Comparison of ENCODE assay signal across 8 cellular contexts in the genomic region with DNA sequence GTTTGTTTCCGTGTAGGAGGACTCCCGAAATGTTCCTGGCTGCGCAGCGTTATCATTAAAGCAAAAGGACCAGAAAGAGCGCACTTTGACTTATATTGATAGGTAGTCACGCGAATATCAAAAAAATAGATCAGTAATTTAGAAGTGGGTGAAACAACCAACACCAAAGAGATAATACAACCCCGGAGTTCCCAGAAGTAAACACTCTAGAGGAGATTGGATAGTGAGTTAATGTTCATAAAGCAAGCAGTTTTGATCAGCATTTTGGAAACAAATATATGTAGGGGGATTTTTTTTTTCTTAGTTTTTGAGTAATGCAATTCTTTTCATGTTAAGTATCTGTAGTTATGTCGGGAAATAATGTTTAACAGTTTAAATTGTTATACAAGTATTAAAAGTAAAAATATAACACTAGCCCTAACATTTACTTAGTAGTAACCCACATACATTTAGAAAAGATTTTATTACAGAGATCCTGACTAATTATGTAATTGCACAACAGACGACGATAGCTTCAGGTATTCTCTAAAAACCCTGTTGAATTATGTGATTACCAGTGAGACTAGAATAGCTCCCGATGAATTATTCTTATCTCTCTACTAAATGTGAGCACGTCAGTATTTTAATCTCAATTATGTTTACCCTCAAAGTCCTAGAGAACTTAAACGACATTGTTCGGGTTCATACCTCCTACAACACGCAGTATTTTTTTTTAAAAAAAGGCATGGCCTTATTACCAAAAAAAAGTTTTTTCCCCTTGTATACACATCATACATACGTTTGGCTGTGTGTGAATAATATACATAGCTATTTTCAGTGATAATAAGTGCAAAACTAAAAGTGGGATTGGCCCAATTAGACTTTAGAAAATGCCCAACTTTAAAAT. TPM values are rescaled to one million over a fixed set of nuclear protein-coding genes. Genes with fewer than 3 reads are reported as not detected.
DNase-seq lines count a peak whose midpoint lies in the region; ATAC-seq and TF ChIP-seq lines count a peak whose summit lies in the region.

No MANE protein-coding gene starts in this region.

- peak overlapping the region; percentile 84 to 94 (median 90) for H3K4me3 Mint-ChIP-seq in CD4-positive, alpha-beta memory T cell

- CTCF ChIA-PET in CD4-positive, alpha-beta memory T cell (lab: Charles Lee; ENCODE audit: partially characterized antibody) = no interaction called here

- H3K27ac ChIP-seq in CD4-positive, alpha-beta memory T cell (ENCODE audit: low read depth, low read length) = no peak overlapping the region
- H3K27ac ChIP-seq in Peyer's patch (peak overlapping the region; percentile 71 to 95 (median 84)), esophagus muscularis mucosa (replicated peaks in 1 of 4) (peak overlapping the region; percentile 93 to 99 (median 98)), neutrophil (no peak overlapping the region)

- DNase-seq in CD4-positive, alpha-beta memory T cell = no peak
- no peak for DNase-seq in HFF-Myc (ENCODE audit: extremely low read depth, low read depth)
- no peak for DNase-seq in Peyer's patch
- DNase-seq in esophagus muscularis mucosa (ENCODE audit: extremely low spot score) = no peak
- DNase-seq in NCI-H1048 (lab: John Stamatoyannopoulos, UW) = no peak

- no peaks in the 10 kb centered on the region for H3K27me3 ChIP-seq in CD4-positive, alpha-beta memory T cell (ENCODE audit: insufficient read depth, low read length)
- H3K27me3 ChIP-seq in Peyer's patch = no peaks in the 10 kb centered on the region
- no peaks in the 10 kb centered on the region for H3K27me3 ChIP-seq in esophagus muscularis mucosa
- peaks cover 100% of the 10 kb centered on the region for H3K27me3 ChIP-seq in neutrophil

- H3K4me1 ChIP-seq in CD4-positive, alpha-beta memory T cell (ENCODE audit: insufficient read depth, low read length) = peaks cover 12% of the 10 kb centered on the region
- H3K4me1 ChIP-seq in Peyer's patch (peaks cover 0 to 14% (median 0%) of the 10 kb centered on the region in 4 donors), esophagus muscularis mucosa (peaks cover 35 to 53% (median 41%) of the 10 kb centered on the region in 4 donors), neutrophil (ENCODE audit: control insufficient read depth in 1 of 2, insufficient read depth in 1 of 2, low read depth in 1 of 2, low read length in 1 of 2) (peaks cover 6 to 12% of the 10 kb centered on the region in 2 experiments)

- H3K4me1 Mint-ChIP-seq in CD4-positive, alpha-beta memory T cell = peaks cover 12 to 17% (median 13%) of the 10 kb centered on the region in 4 donors

- ATAC-seq in HG02970 (IDR thresholded peaks at IDR 0.05; ENCODE audit: low FRiP score, unreplicated experiment) (no peak), HG02610 (IDR thresholded peaks at IDR 0.05; ENCODE audit: unreplicated experiment) (no peak)

- intact Hi-C loops in CD4-positive, alpha-beta memory T cell (cut with micrococcal nuclease) = no loop called here
- intact Hi-C loops in esophagus muscularis mucosa (cut with DNase I) = loop anchor here (5.0 kb wide), 2 partner anchors 121 to 226 kb away; no protein-coding TSS in a partner anchor

- no peak for TF ChIP-seq CTCF in HFF-Myc (IDR thresholded peaks at IDR 0.05; ENCODE audit: low read depth, low read length, missing control alignments)
- no peak for TF ChIP-seq CTCF in Peyer's patch (IDR thresholded peaks at IDR 0.05)
- TF ChIP-seq CTCF in esophagus muscularis mucosa (IDR thresholded peaks at IDR 0.05) = no peak
- no peak for TF ChIP-seq CTCF in neutrophil (IDR thresholded peaks at IDR 0.05)

- H3K4me3 ChIP-seq in CD4-positive, alpha-beta memory T cell (ENCODE audit: low read length in 2 of 2) = peak overlapping the region; percentile 23 to 64
- peak overlapping the region; percentile 53 for H3K4me3 ChIP-seq in HFF-Myc (replicated peaks; ENCODE audit: low read depth, low read length)
- H3K4me3 ChIP-seq in Peyer's patch = peak overlapping the region; percentile 49 to 79 (median 67)
- H3K4me3 ChIP-seq in esophagus muscularis mucosa = peak overlapping the region; percentile 71 to 89 (median 85)
- H3K4me3 ChIP-seq in neutrophil (ENCODE audit: low read depth in 1 of 2, low read length in 1 of 2) = peak overlapping the region; percentile 48 to 65

- H3K27me3 Mint-ChIP-seq in CD4-positive, alpha-beta memory T cell = peaks cover 5 to 10% of the 10 kb centered on the region in 2 donors

- no peaks in the 10 kb centered on the region for H3K36me3 Mint-ChIP-seq in CD4-positive, alpha-beta memory T cell

- WGBS in esophagus muscularis mucosa = 27% methylated on average over 17 of the region's 17 CpGs

- no peaks in the 10 kb centered on the region for H3K36me3 ChIP-seq in CD4-positive, alpha-beta memory T cell (ENCODE audit: insufficient read depth, low read length)
- no peaks in the 10 kb centered on the region for H3K36me3 ChIP-seq in Peyer's patch
- H3K36me3 ChIP-seq in esophagus muscularis mucosa = no peaks in the 10 kb centered on the region
- no peaks in the 10 kb centered on the region for H3K36me3 ChIP-seq in neutrophil

- H3K9me3 ChIP-seq in CD4-positive, alpha-beta memory T cell (ENCODE audit: control insufficient read depth in 1 of 2, low read length in 2 of 2) = no peaks in the 10 kb centered on the region
- H3K9me3 ChIP-seq in Peyer's patch = no peaks in the 10 kb centered on the region
- no peaks in the 10 kb centered on the region for H3K9me3 ChIP-seq in esophagus muscularis mucosa
- no peaks in the 10 kb centered on the region for H3K9me3 ChIP-seq in neutrophil

- POLR2A ChIA-PET in CD4-positive, alpha-beta memory T cell (lab: Charles Lee; ENCODE audit: partially characterized antibody) = no interaction called here

- H3K27ac Mint-ChIP-seq in CD4-positive, alpha-beta memory T cell = peak overlapping the region in 6 of 7 donors; percentile 5 to 76 (median 22)

- TF ChIP-seq POLR2A in Peyer's patch (IDR thresholded peaks at IDR 0.05) (no peak), esophagus muscularis mucosa (IDR thresholded peaks at IDR 0.05; ENCODE audit: low read depth) (no peak)

- no peaks in the 10 kb centered on the region for H3K9me3 Mint-ChIP-seq in CD4-positive, alpha-beta memory T cell

- TF ChIP-seq EP300 in esophagus muscularis mucosa (IDR thresholded peaks at IDR 0.05) = no peak

RNA-seq across cellular contexts. Expression of a gene that starts 9.4 kb away (rescaled TPM):
- total RNA-seq in CD4-positive, alpha-beta memory T cell = not detected
- polyA plus RNA-seq in CD4-positive, alpha-beta memory T cell = not detected
- total RNA-seq in Peyer's patch (100 to 1,000 TPM in 3 of 4 donors, 10 to 100 TPM in 1; 89.7 to 229 (median 159) TPM), esophagus muscularis mucosa (10 to 100 TPM; 38.1 to 64.4 (median 55.8) TPM)

Comparison
In these comparisons a context has a peak if more than half of its experiments do, and no peak if none do; other contexts are left out.
1. H3K27ac ChIP-seq: peak in Peyer's patch (4 of 4) and esophagus muscularis mucosa (4 of 4); none in CD4-positive, alpha-beta memory T cell (single experiment) and neutrophil (single experiment).
2. RNA of a gene that starts 9.4 kb away (total RNA-seq): 89.7 to 229 TPM in Peyer's patch and 38.1 to 64.4 TPM in esophagus muscularis mucosa; not detected in CD4-positive, alpha-beta memory T cell; every median in the first group is over 10 times any median in the second.
3. Peak in every context shown above with its lines, with median percentiles within 50 percentile points of each other: H3K4me3 ChIP-seq.